ENCODE assay signal across 1 cellular context in the genomic region with DNA sequence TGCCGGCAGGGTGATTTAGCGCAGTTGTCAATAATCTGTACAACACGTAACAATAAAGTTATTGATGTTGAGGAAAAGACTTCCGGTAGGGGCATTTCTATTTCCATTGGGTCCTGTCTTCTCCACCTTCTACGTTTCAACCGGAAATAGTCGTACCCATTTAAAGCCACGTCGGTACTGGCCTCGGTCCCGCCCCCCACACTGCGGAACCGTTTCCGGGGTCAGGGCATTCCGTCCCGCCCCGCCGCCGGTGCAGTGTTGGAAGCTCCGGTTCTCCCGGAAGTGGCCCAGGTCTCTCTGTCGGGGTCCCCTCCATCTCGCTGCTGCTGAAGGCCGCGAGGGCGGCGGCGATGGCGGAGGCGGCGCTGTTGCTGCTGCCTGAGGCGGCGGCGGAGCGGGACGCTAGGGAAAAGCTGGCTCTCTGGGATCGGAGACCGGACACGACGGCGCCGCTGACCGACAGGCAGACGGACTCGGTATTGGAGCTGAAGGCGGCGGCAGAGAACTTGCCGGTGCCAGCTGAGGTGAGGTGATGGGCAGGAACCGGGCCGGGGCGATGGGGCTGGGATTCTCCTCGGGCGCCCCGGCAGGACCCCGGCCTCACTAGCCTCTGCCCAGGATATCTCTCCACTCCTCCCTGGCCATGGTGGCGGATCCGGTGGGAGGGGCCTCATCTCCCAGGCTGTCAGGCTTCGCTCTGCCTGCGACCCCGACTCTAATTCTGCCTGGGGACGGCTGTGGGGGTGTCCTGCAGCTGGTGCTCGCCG.
TF ChIP-seq lines count a peak whose summit lies in the region.

A gene with protein sequence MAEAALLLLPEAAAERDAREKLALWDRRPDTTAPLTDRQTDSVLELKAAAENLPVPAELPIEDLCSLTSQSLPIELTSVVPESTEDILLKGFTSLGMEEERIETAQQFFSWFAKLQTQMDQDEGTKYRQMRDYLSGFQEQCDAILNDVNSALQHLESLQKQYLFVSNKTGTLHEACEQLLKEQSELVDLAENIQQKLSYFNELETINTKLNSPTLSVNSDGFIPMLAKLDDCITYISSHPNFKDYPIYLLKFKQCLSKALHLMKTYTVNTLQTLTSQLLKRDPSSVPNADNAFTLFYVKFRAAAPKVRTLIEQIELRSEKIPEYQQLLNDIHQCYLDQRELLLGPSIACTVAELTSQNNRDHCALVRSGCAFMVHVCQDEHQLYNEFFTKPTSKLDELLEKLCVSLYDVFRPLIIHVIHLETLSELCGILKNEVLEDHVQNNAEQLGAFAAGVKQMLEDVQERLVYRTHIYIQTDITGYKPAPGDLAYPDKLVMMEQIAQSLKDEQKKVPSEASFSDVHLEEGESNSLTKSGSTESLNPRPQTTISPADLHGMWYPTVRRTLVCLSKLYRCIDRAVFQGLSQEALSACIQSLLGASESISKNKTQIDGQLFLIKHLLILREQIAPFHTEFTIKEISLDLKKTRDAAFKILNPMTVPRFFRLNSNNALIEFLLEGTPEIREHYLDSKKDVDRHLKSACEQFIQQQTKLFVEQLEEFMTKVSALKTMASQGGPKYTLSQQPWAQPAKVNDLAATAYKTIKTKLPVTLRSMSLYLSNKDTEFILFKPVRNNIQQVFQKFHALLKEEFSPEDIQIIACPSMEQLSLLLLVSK (plus strand): TSS at position 253 of the 767 bp plus-strand sequence. CDS start 98 bp downstream, at position 351.

TF ChIP-seq in HEK293, 187 proteins besides CTCF, POLR2A, EP300 and RAD21 (continued from another document and continues in another):
- TF ChIP-seq ZNF830 (tag by site-specific recombination; IDR thresholded peaks at IDR 0.05; ENCODE audit: low read depth): no peak
- TF ChIP-seq ZBTB48 (tag by site-specific recombination; IDR thresholded peaks at IDR 0.05): no peak
- 0 out of 2 replicates have a peak, but pooled peaks have one; percentile 36 for TF ChIP-seq ZFP37 (tag by site-specific recombination; IDR thresholded peaks at IDR 0.05)
- peak; percentile 84; the same call in 1 of the 2 replicates for TF ChIP-seq ZBTB21 (tag by site-specific recombination; IDR thresholded peaks at IDR 0.05)
- peak; percentile 86; the same call in 1 of the 2 replicates for TF ChIP-seq ZNF561 (tag by site-specific recombination; IDR thresholded peaks at IDR 0.05; ENCODE audit: borderline replicate concordance)
- TF ChIP-seq ZNF654 (tag by site-specific recombination; IDR thresholded peaks at IDR 0.05; ENCODE audit: low read depth): no peak
- TF ChIP-seq ZNF248 (tag by site-specific recombination; IDR thresholded peaks at IDR 0.05): no peak
- TF ChIP-seq ZNF544 (tag by site-specific recombination; IDR thresholded peaks at IDR 0.05): no peak
- no peak for TF ChIP-seq GLIS2 (tag by site-specific recombination; IDR thresholded peaks at IDR 0.05)
- TF ChIP-seq, protein P1, sequence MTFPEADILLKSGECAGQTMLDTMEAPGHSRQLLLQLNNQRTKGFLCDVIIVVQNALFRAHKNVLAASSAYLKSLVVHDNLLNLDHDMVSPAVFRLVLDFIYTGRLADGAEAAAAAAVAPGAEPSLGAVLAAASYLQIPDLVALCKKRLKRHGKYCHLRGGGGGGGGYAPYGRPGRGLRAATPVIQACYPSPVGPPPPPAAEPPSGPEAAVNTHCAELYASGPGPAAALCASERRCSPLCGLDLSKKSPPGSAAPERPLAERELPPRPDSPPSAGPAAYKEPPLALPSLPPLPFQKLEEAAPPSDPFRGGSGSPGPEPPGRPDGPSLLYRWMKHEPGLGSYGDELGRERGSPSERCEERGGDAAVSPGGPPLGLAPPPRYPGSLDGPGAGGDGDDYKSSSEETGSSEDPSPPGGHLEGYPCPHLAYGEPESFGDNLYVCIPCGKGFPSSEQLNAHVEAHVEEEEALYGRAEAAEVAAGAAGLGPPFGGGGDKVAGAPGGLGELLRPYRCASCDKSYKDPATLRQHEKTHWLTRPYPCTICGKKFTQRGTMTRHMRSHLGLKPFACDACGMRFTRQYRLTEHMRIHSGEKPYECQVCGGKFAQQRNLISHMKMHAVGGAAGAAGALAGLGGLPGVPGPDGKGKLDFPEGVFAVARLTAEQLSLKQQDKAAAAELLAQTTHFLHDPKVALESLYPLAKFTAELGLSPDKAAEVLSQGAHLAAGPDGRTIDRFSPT (tag by site-specific recombination; IDR thresholded peaks at IDR 0.05): 0 out of 2 replicates have a peak, but pooled peaks have one; percentile 13
- 0 out of 2 replicates have a peak, but pooled peaks have one; percentile 28 for TF ChIP-seq KLF1 (tag by site-specific recombination; IDR thresholded peaks at IDR 0.05)
- no peak for TF ChIP-seq ZNF785 (tag by site-specific recombination; IDR thresholded peaks at IDR 0.05)
- TF ChIP-seq, protein P2, sequence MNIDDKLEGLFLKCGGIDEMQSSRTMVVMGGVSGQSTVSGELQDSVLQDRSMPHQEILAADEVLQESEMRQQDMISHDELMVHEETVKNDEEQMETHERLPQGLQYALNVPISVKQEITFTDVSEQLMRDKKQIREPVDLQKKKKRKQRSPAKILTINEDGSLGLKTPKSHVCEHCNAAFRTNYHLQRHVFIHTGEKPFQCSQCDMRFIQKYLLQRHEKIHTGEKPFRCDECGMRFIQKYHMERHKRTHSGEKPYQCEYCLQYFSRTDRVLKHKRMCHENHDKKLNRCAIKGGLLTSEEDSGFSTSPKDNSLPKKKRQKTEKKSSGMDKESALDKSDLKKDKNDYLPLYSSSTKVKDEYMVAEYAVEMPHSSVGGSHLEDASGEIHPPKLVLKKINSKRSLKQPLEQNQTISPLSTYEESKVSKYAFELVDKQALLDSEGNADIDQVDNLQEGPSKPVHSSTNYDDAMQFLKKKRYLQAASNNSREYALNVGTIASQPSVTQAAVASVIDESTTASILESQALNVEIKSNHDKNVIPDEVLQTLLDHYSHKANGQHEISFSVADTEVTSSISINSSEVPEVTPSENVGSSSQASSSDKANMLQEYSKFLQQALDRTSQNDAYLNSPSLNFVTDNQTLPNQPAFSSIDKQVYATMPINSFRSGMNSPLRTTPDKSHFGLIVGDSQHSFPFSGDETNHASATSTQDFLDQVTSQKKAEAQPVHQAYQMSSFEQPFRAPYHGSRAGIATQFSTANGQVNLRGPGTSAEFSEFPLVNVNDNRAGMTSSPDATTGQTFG (tag by site-specific recombination; IDR thresholded peaks at IDR 0.05; ENCODE audit: borderline replicate concordance): no peak
- TF ChIP-seq ZEB2 (tag by site-specific recombination; IDR thresholded peaks at IDR 0.05): peak; percentile 100
- no peak for TF ChIP-seq KLF7 (tag by site-specific recombination; IDR thresholded peaks at IDR 0.05; ENCODE audit: borderline replicate concordance)
- TF ChIP-seq ZNF121 (tag by site-specific recombination; IDR thresholded peaks at IDR 0.05): no peak; the same call in 1 of the 2 replicates
- TF ChIP-seq ZNF596 (tag by site-specific recombination; IDR thresholded peaks at IDR 0.05): no peak
- peak; percentile 20; the same call in 1 of the 2 replicates for TF ChIP-seq FEZF1 (tag by site-specific recombination; IDR thresholded peaks at IDR 0.05)
- peak; percentile 95 for TF ChIP-seq SP3 (tag by site-specific recombination; IDR thresholded peaks at IDR 0.05)
- no peak for TF ChIP-seq ZNF157 (tag by site-specific recombination; IDR thresholded peaks at IDR 0.05)
- no peak for TF ChIP-seq MEIS1 (CRISPR knock-in tag; IDR thresholded peaks at IDR 0.05; ENCODE audit: borderline replicate concordance)
- TF ChIP-seq ZNF48 (tag by site-specific recombination; IDR thresholded peaks at IDR 0.05): no peak
- 0 out of 2 replicates have a peak, but pooled peaks have one; percentile 1 for TF ChIP-seq ZSCAN23 (tag by site-specific recombination; IDR thresholded peaks at IDR 0.05)
- no peak for TF ChIP-seq TCF7L2 (IDR thresholded peaks at IDR 0.05; ENCODE audit: borderline replicate concordance, low read depth, low read length)
- TF ChIP-seq, protein P3, sequence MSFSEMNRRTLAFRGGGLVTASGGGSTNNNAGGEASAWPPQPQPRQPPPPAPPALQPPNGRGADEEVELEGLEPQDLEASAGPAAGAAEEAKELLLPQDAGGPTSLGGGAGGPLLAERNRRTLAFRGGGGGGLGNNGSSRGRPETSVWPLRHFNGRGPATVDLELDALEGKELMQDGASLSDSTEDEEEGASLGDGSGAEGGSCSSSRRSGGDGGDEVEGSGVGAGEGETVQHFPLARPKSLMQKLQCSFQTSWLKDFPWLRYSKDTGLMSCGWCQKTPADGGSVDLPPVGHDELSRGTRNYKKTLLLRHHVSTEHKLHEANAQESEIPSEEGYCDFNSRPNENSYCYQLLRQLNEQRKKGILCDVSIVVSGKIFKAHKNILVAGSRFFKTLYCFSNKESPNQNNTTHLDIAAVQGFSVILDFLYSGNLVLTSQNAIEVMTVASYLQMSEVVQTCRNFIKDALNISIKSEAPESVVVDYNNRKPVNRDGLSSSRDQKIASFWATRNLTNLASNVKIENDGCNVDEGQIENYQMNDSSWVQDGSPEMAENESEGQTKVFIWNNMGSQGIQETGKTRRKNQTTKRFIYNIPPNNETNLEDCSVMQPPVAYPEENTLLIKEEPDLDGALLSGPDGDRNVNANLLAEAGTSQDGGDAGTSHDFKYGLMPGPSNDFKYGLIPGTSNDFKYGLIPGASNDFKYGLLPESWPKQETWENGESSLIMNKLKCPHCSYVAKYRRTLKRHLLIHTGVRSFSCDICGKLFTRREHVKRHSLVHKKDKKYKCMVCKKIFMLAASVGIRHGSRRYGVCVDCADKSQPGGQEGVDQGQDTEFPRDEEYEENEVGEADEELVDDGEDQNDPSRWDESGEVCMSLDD (tag by site-specific recombination; IDR thresholded peaks at IDR 0.05): no peak
- TF ChIP-seq ZSCAN16 (tag by site-specific recombination; IDR thresholded peaks at IDR 0.05): no peak
- peak; percentile 99 for TF ChIP-seq SP2 (tag by site-specific recombination; IDR thresholded peaks at IDR 0.05)
- TF ChIP-seq, protein P4, sequence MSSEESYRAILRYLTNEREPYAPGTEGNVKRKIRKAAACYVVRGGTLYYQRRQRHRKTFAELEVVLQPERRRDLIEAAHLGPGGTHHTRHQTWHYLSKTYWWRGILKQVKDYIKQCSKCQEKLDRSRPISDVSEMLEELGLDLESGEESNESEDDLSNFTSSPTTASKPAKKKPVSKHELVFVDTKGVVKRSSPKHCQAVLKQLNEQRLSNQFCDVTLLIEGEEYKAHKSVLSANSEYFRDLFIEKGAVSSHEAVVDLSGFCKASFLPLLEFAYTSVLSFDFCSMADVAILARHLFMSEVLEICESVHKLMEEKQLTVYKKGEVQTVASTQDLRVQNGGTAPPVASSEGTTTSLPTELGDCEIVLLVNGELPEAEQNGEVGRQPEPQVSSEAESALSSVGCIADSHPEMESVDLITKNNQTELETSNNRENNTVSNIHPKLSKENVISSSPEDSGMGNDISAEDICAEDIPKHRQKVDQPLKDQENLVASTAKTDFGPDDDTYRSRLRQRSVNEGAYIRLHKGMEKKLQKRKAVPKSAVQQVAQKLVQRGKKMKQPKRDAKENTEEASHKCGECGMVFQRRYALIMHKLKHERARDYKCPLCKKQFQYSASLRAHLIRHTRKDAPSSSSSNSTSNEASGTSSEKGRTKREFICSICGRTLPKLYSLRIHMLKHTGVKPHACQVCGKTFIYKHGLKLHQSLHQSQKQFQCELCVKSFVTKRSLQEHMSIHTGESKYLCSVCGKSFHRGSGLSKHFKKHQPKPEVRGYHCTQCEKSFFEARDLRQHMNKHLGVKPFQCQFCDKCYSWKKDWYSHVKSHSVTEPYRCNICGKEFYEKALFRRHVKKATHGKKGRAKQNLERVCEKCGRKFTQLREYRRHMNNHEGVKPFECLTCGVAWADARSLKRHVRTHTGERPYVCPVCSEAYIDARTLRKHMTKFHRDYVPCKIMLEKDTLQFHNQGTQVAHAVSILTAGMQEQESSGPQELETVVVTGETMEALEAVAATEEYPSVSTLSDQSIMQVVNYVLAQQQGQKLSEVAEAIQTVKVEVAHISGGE (tag by site-specific recombination; conservative IDR thresholded peaks at IDR 0.05; ENCODE audit: low read depth): peak; percentile 95
- TF ChIP-seq ZNF791 (tag by site-specific recombination; IDR thresholded peaks at IDR 0.05): no peak
- no peak for TF ChIP-seq MZF1 (tag by site-specific recombination; IDR thresholded peaks at IDR 0.05; ENCODE audit: borderline replicate concordance)
- 0 out of 2 replicates have a peak, but pooled peaks have one; percentile 30 for TF ChIP-seq BCL11B (tag by site-specific recombination; IDR thresholded peaks at IDR 0.05; ENCODE audit: low read depth)
- no peak for TF ChIP-seq ZNF16 (tag by site-specific recombination; IDR thresholded peaks at IDR 0.05; ENCODE audit: low read depth)
- TF ChIP-seq, protein P5, sequence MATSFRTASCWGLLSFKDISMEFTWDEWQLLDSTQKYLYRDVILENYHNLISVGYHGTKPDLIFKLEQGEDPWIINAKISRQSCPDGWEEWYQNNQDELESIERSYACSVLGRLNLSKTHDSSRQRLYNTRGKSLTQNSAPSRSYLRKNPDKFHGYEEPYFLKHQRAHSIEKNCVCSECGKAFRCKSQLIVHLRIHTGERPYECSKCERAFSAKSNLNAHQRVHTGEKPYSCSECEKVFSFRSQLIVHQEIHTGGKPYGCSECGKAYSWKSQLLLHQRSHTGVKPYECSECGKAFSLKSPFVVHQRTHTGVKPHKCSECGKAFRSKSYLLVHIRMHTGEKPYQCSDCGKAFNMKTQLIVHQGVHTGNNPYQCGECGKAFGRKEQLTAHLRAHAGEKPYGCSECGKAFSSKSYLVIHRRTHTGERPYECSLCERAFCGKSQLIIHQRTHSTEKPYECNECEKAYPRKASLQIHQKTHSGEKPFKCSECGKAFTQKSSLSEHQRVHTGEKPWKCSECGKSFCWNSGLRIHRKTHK (tag by site-specific recombination; IDR thresholded peaks at IDR 0.05): no peak
- TF ChIP-seq ZNF239 (tag by site-specific recombination; IDR thresholded peaks at IDR 0.05): no peak
- no peak for TF ChIP-seq ZNF266 (tag by site-specific recombination; IDR thresholded peaks at IDR 0.05; ENCODE audit: low read depth)
- no peak for TF ChIP-seq BCL11A (tag by site-specific recombination; IDR thresholded peaks at IDR 0.05; ENCODE audit: low read depth)
- TF ChIP-seq ZNF843 (tag by site-specific recombination; IDR thresholded peaks at IDR 0.05): 0 out of 2 replicates have a peak, but pooled peaks have one; percentile 23
- peak; percentile 86 for TF ChIP-seq YY1 (tag by site-specific recombination; IDR thresholded peaks at IDR 0.05)
- TF ChIP-seq ZNF585B (tag by site-specific recombination; IDR thresholded peaks at IDR 0.05): no peak
- 0 out of 2 replicates have a peak, but pooled peaks have one; percentile 23 for TF ChIP-seq ZNF394 (tag by site-specific recombination; IDR thresholded peaks at IDR 0.05; ENCODE audit: borderline replicate concordance)
- no peak for TF ChIP-seq ZNF112 (tag by site-specific recombination; IDR thresholded peaks at IDR 0.05)
- peak; percentile 72 for TF ChIP-seq ZSCAN30 (tag by site-specific recombination; IDR thresholded peaks at IDR 0.05)
- TF ChIP-seq ZNF521 (tag by site-specific recombination; IDR thresholded peaks at IDR 0.05): no peak
- TF ChIP-seq ZIC2 (tag by site-specific recombination; IDR thresholded peaks at IDR 0.05): 0 out of 2 replicates have a peak, but pooled peaks have one; percentile 40
- peak; percentile 77; the same call in 1 of the 2 replicates for TF ChIP-seq ZBTB20 (tag by site-specific recombination; IDR thresholded peaks at IDR 0.05)
- TF ChIP-seq ZNF707 (tag by site-specific recombination; IDR thresholded peaks at IDR 0.05): no peak
